In the genomic region with DNA sequence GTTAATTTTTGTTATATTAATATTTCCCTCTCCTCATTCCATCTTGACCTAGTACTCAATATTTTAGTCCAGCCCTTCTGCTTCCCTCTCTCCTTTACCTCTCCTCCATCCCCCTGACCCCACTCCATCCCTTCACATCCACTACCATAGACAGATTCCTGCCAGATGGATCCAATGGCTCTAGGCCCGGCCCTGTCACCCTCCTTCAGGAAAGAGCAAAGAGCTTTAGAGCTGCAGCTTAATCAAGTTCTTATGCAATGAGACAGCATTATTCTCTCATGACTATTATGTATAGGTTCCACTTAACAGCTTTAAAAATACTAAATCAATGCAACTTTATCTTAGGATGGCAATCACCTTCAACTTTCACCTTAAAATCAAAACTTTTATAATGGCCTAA, we compare ENCODE assay signal across 20 cellular contexts.
"Had no signal": no experiment of that assay in that cellular context is flagged by ENCODE, and none has a peak within 500 bp of the region (broad histone marks: within the 10 kb centered on the region; RNA-seq: fewer than 3 reads in every experiment).

No MANE protein-coding gene starts in this region.

- H3K27ac ChIP-seq: cardiac muscle cell, left lung, thoracic aorta, upper lobe of right lung had no signal

- DNase-seq: activated CD4-positive, alpha-beta T cell treated with anti-CD3 and anti-CD28 coated beads for 1 hour; activated CD4-positive, alpha-beta T cell treated with anti-CD3 and anti-CD28 coated beads, Interleukin-2, amount 50 U/mL, for 1 hour; activated CD8-positive, alpha-beta T cell treated with anti-CD3 and anti-CD28 coated beads, Interleukin-2, amount 10 ng/mL, durations not matched to agents 7 days and 5 days; activated gamma-delta T cell; activated naive CD4-positive, alpha-beta T cell treated with anti-CD3 and anti-CD28 coated beads, Interleukin-2, amount 50 U/mL, for 16 hours; activated naive CD8-positive, alpha-beta T cell treated with anti-CD3 and anti-CD28 coated beads, Interleukin-2, amount 50 U/mL, for 24 hours; cortex of kidney; endodermal cell; foreskin melanocyte; kidney glomerular epithelial cell; left lung; naive thymus-derived CD4-positive, alpha-beta T cell; occipital lobe; posterior cingulate gyrus; stimulated activated CD4-positive, alpha-beta T cell treated with anti-CD3 and anti-CD28 coated beads, Interleukin-4, amount 100 ng/mL, for 1 hour; stimulated activated naive CD4-positive, alpha-beta T cell treated with Interleukin-2 at 50 U/mL for 16 hours; upper lobe of right lung had no signal

- H3K4me1 ChIP-seq: left lung, upper lobe of right lung had no signal

- H3K36me3 ChIP-seq: cardiac muscle cell, left lung, thoracic aorta, upper lobe of right lung had no signal

- H3K4me3 ChIP-seq: cardiac muscle cell, left lung, lung, thoracic aorta, upper lobe of right lung had no signal

- H3K9me3 ChIP-seq: left lung, thoracic aorta, upper lobe of right lung had no signal

- ATAC-seq: activated CD8-positive, alpha-beta T cell treated with anti-CD3 and anti-CD28 coated beads, Interleukin-2, amount 10 ng/mL, durations not matched to agents 7 days and 5 days; activated naive CD8-positive, alpha-beta T cell treated with anti-CD3 and anti-CD28 coated beads, Interleukin-2, amount 50 U/mL, for 24 hours; naive thymus-derived CD4-positive, alpha-beta T cell; upper lobe of right lung had no signal

- H3K27me3 ChIP-seq: cardiac muscle cell, left lung, upper lobe of right lung had no signal
